ENCODE assay signal across 29 cellular contexts in the genomic region with DNA sequence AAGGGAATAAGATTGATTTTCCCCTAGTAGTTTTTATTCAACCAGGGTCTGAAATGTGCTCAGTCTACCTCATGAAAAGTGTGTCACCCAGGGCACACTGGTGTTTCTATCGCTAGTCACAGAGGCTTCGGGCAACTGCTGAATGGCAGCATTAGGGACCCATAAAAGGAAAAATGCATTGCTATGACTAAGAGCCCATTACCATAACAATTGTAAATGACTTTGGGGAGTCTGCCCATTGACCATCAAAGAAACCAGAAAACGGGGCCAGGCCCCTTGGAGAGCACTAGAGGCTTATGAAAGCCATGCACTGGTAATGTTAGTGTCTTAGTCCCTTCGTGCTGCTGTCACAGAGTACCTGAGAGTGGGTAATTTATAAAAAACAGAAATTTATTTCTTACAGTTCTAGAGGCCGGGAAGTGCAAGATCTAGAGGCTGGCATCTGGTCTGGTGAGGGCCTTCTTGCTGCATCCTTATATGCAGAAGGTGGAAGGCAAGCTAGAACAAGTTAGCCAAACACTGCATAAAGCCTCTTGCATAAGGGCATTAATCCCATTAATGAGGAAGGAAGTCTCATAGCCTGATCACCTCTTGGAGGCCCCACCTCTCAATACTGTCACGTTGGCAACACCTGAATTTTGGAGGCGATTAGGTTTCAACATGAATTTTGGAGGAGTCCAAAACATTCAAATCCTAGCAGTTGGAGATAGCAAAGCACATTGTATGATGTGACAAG.
"Had no signal": no experiment of that assay in that cellular context is flagged by ENCODE, and none has a peak within 500 bp of the region (broad histone marks: within the 10 kb centered on the region; RNA-seq: fewer than 3 reads in every experiment).

No MANE protein-coding gene starts in this region.

- H3K27ac Mint-ChIP-seq: activated CD4-positive, alpha-beta memory T cell treated with anti-CD3 and anti-CD28 coated beads for 36 hours; activated naive CD4-positive, alpha-beta T cell treated with anti-CD3 and anti-CD28 coated beads, Interleukin-2, amount 10 ng/mL, durations not matched to agents 7 days and 5 days; endodermal cell; mesothelial cell of epicardium; naive thymus-derived CD8-positive, alpha-beta T cell; progenitor cell of endocrine pancreas; stimulated activated naive B cell treated with anti-CD40 and anti-IgM and Interleukin-4, amounts not matched to agents 10 μg/mL and 1 μg/mL and 100 μg/mL, for 72 hours; T-helper 1 cell treated with Interleukin-12 subunit alpha and Interleukin-12 subunit beta and Interleukin-4 antibody, amounts not matched to agents 30 μg/mL and 1 μg/mL, for 36 hours had no signal

- H3K9me3 ChIP-seq: body of pancreas, colonic mucosa, left ventricle myocardium inferior, sigmoid colon, upper lobe of right lung had no signal

- H3K36me3 ChIP-seq: colonic mucosa, left ventricle myocardium inferior, neural progenitor cell, sigmoid colon, upper lobe of right lung had no signal

- DNase-seq: activated CD4-positive, alpha-beta memory T cell treated with anti-CD3 and anti-CD28 coated beads for 36 hours; activated CD4-positive, alpha-beta T cell treated with anti-CD3 and anti-CD28 coated beads for 4 hours; activated CD4-positive, CD25-positive, alpha-beta regulatory T cell; activated effector memory CD4-positive, alpha-beta T cell treated with anti-CD3 and anti-CD28 coated beads, Interleukin-2, amount 50 U/mL, for 16 hours; activated naive CD4-positive, alpha-beta T cell treated with anti-CD3 and anti-CD28 coated beads, Interleukin-2, amount 10 ng/mL, durations not matched to agents 7 days and 5 days; amygdala; body of pancreas; colonic mucosa; endodermal cell; foreskin fibroblast; glutamatergic neuron; kidney glomerular epithelial cell; left ventricle myocardium inferior; naive thymus-derived CD8-positive, alpha-beta T cell; retina; sigmoid colon; stimulated activated CD4-positive, alpha-beta T cell treated with anti-CD3 and anti-CD28 coated beads, Interleukin-2, amount 100 ng/mL, for 48 hours; stimulated activated CD8-positive, alpha-beta memory T cell treated with anti-CD3 and anti-CD28 coated beads, Interleukin-4, amount 100 ng/mL, for 48 hours; stimulated activated naive B cell treated with anti-CD40 and anti-IgM and Interleukin-4, amounts not matched to agents 10 μg/mL and 1 μg/mL and 100 μg/mL, for 72 hours; T1000; upper lobe of right lung had no signal

- H3K27me3 Mint-ChIP-seq: activated naive CD4-positive, alpha-beta T cell treated with anti-CD3 and anti-CD28 coated beads, Interleukin-2, amount 10 ng/mL, durations not matched to agents 7 days and 5 days had no signal

- H3K4me3 Mint-ChIP-seq: activated CD4-positive, alpha-beta memory T cell treated with anti-CD3 and anti-CD28 coated beads for 36 hours; activated naive CD4-positive, alpha-beta T cell treated with anti-CD3 and anti-CD28 coated beads, Interleukin-2, amount 10 ng/mL, durations not matched to agents 7 days and 5 days; central memory CD8-positive, alpha-beta T cell; endodermal cell; mesothelial cell of epicardium; naive thymus-derived CD8-positive, alpha-beta T cell; neural progenitor cell; stimulated activated naive B cell treated with anti-CD40 and anti-IgM and Interleukin-4, amounts not matched to agents 10 μg/mL and 1 μg/mL and 100 μg/mL, for 72 hours; T-helper 1 cell treated with Interleukin-12 subunit alpha and Interleukin-12 subunit beta and Interleukin-4 antibody, amounts not matched to agents 30 μg/mL and 1 μg/mL, for 36 hours had no signal

- H3K9me3 Mint-ChIP-seq: activated CD4-positive, alpha-beta memory T cell treated with anti-CD3 and anti-CD28 coated beads for 36 hours; activated naive CD4-positive, alpha-beta T cell treated with anti-CD3 and anti-CD28 coated beads, Interleukin-2, amount 10 ng/mL, durations not matched to agents 7 days and 5 days; central memory CD8-positive, alpha-beta T cell; endodermal cell; mesothelial cell of epicardium; T-helper 1 cell treated with Interleukin-12 subunit alpha and Interleukin-12 subunit beta and Interleukin-4 antibody, amounts not matched to agents 30 μg/mL and 1 μg/mL, for 36 hours had no signal

- H3K4me1 Mint-ChIP-seq: activated naive CD4-positive, alpha-beta T cell treated with anti-CD3 and anti-CD28 coated beads, Interleukin-2, amount 10 ng/mL, durations not matched to agents 7 days and 5 days; central memory CD8-positive, alpha-beta T cell; mesothelial cell of epicardium; naive thymus-derived CD8-positive, alpha-beta T cell; stimulated activated naive B cell treated with anti-CD40 and anti-IgM and Interleukin-4, amounts not matched to agents 10 μg/mL and 1 μg/mL and 100 μg/mL, for 72 hours had no signal

- H3K36me3 Mint-ChIP-seq: activated CD4-positive, alpha-beta memory T cell treated with anti-CD3 and anti-CD28 coated beads for 36 hours; activated naive CD4-positive, alpha-beta T cell treated with anti-CD3 and anti-CD28 coated beads, Interleukin-2, amount 10 ng/mL, durations not matched to agents 7 days and 5 days; mesothelial cell of epicardium; naive thymus-derived CD8-positive, alpha-beta T cell; neural progenitor cell; stimulated activated naive B cell treated with anti-CD40 and anti-IgM and Interleukin-4, amounts not matched to agents 10 μg/mL and 1 μg/mL and 100 μg/mL, for 72 hours had no signal

- H3K27me3 ChIP-seq: body of pancreas, colonic mucosa, neural progenitor cell, sigmoid colon, upper lobe of right lung had no signal

- H3K4me1 ChIP-seq: body of pancreas, colonic mucosa, left ventricle myocardium inferior, neural progenitor cell, sigmoid colon, upper lobe of right lung had no signal

- H3K4me3 ChIP-seq: body of pancreas, colonic mucosa, hepatocyte, left ventricle myocardium inferior, neural progenitor cell, sigmoid colon, smooth muscle cell, upper lobe of right lung had no signal

- ATAC-seq: body of pancreas; naive thymus-derived CD8-positive, alpha-beta T cell; stimulated activated naive B cell treated with anti-CD40 and anti-IgM and Interleukin-4, amounts not matched to agents 10 μg/mL and 1 μg/mL and 100 μg/mL, for 72 hours; upper lobe of right lung had no signal

- H3K27ac ChIP-seq: body of pancreas, colonic mucosa, epithelial cell of prostate, hepatocyte, left ventricle myocardium inferior, neural progenitor cell, sigmoid colon, upper lobe of right lung had no signal
